Comparison of ENCODE assay signal across 28 cellular contexts in the genomic region with DNA sequence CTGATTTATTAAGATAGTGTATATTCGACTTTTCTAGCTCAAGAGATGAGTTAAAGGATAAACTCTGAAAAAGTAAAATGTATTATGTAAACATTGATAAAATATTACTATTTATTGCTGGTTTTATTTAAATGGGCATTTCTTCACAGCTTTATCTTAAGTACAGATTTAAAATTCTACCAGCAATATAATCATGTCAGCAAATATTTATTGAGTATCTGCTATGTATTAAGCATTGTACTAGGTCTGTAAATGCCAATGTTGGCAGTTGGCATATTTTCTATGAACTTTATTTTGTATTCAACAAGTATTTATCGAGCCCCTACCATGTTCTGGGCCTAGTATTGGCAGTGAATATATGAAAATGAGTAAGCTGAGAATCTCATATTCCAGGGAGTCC.
"Had no signal": no experiment of that assay in that cellular context is flagged by ENCODE, and none has a peak within 500 bp of the region (broad histone marks: within the 10 kb centered on the region; RNA-seq: fewer than 3 reads in every experiment).

No MANE protein-coding gene starts in this region.

- H3K27me3 ChIP-seq: neural progenitor cell, ovary, spleen, suprapubic skin, testis, tibial artery, transverse colon, upper lobe of right lung, uterus had no signal

- H3K4me1 ChIP-seq: parathyroid adenoma, spleen, suprapubic skin, testis, tibial artery, transverse colon, upper lobe of right lung, uterus had no signal

- H3K79me2 ChIP-seq: parathyroid adenoma had no signal

- H3K9ac ChIP-seq: neural progenitor cell, parathyroid adenoma had no signal

- H3K9me3 ChIP-seq: ovary, psoas muscle, spleen, suprapubic skin, testis, tibial artery, transverse colon, upper lobe of right lung, uterus had no signal

- H3K27ac ChIP-seq: neural progenitor cell, ovary, parathyroid adenoma, psoas muscle, skin epidermis, spleen, suprapubic skin, testis, tibial artery, transverse colon, upper lobe of right lung, uterus had no signal

- DNase-seq: natural killer cell; occipital lobe; ovary; posterior cingulate gyrus; psoas muscle; right cardiac atrium; spleen; stimulated activated CD4-positive, alpha-beta T cell treated with anti-CD3 and anti-CD28 coated beads, Interleukin-12 subunit alpha, Interleukin-12 subunit beta, amount 100 ng/mL, for 4 hours; stimulated activated CD4-positive, alpha-beta T cell treated with anti-CD3 and anti-CD28 coated beads, Interleukin-1b, Interleukin-23, amount 100 ng/mL, for 48 hours; stimulated activated CD4-positive, alpha-beta T cell treated with anti-CD3 and anti-CD28 coated beads, Interleukin-4, amount 100 ng/mL, for 1 hour; stimulated activated CD4-positive, alpha-beta T cell treated with anti-CD3 and anti-CD28 coated beads, Interleukin-4, amount 100 ng/mL, for 4 hours; stimulated activated CD8-positive, alpha-beta memory T cell treated with anti-CD3 and anti-CD28 coated beads, Interleukin-4, amount 100 ng/mL, for 48 hours; stimulated activated naive CD4-positive, alpha-beta T cell; stimulated activated naive CD8-positive, alpha-beta T cell treated with anti-CD3 and anti-CD28 coated beads, Interleukin-15, amount 100 ng/mL, for 72 hours; stimulated activated naive CD8-positive, alpha-beta T cell treated with anti-CD3 and anti-CD28 coated beads, Interleukin-15, Interleukin-2, amounts not matched to agents 100 U/mL and 50 U/mL, for 24 hours; substantia nigra; testis; tibial artery; transverse colon; upper lobe of right lung; uterus had no signal

- H3K36me3 ChIP-seq: neural progenitor cell, ovary, suprapubic skin, transverse colon, uterus had no signal

- H2AFZ ChIP-seq: neural progenitor cell, parathyroid adenoma had no signal

- H3K4me3 ChIP-seq: neural progenitor cell, ovary, psoas muscle, skin epidermis, smooth muscle cell, spleen, suprapubic skin, testis, tibial artery, transverse colon, upper lobe of right lung, uterus had no signal

- H3K4me2 ChIP-seq: neural progenitor cell, smooth muscle cell had no signal

- ATAC-seq: natural killer cell; psoas muscle; right cardiac atrium; sciatic nerve; stimulated activated memory B cell treated with anti-CD40 and anti-IgM and Interleukin-4, amounts not matched to agents 10 μg/mL and 1 μg/mL and 100 μg/mL, for 72 hours; stimulated activated naive CD8-positive, alpha-beta T cell treated with anti-CD3 and anti-CD28 coated beads, Interleukin-15, amount 100 ng/mL, for 72 hours; stimulated activated naive CD8-positive, alpha-beta T cell treated with anti-CD3 and anti-CD28 coated beads, Interleukin-15, Interleukin-2, amounts not matched to agents 100 U/mL and 50 U/mL, for 24 hours; upper lobe of right lung had no signal
